Comparison of ENCODE assay signal across 1 cellular context in the genomic region with DNA sequence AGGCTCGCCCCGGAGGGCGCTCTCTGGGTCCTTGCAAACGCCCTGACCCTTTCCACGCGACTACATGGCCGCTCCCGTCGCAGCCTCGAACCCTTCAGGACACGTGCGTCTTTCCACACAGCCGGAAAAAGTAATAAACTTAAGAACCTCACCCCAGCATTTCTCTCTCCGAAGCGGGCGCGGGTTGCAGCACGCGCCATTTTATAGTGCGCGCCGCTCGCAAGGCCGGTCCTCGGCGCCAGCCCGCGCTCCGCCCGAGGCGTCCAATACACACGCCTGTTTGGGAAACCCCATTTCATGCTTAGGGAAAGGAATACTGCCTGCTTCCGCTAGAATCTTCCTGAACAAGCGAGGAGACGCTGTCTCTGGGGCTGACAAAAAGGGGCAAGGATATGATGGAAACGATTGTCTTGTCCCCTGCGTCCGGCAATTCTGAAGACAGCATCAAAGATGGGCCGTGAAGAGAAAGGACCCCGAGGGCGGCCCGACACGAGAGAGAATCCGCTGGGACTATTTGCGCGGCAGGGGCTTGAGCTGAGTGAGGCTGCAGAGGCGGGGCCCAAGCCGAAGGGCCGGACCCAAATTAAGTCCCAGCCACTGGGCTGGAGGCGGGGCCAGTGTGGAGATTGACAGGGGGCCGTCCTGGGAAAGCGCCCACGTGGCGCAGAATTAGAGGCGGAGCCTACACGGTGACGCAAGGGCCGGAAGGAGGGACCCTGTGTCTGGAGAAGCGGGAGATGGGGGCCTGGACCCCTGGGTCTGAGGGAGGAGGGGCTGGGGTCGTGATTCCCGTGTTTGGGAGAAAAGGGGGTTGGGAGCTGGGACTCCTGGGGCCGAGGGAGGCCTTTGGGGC.
TF ChIP-seq lines count a peak whose summit lies in the region.

No MANE protein-coding gene starts in this region.

TF ChIP-seq in GM23338, 12 proteins besides CTCF, POLR2A, EP300 and RAD21 (continued from another document):
- TF ChIP-seq, protein P1, sequence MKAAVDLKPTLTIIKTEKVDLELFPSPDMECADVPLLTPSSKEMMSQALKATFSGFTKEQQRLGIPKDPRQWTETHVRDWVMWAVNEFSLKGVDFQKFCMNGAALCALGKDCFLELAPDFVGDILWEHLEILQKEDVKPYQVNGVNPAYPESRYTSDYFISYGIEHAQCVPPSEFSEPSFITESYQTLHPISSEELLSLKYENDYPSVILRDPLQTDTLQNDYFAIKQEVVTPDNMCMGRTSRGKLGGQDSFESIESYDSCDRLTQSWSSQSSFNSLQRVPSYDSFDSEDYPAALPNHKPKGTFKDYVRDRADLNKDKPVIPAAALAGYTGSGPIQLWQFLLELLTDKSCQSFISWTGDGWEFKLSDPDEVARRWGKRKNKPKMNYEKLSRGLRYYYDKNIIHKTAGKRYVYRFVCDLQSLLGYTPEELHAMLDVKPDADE (IDR thresholded peaks at IDR 0.05) = peak; percentile 54
- TF ChIP-seq CREB1 (CRISPR knock-in tag; IDR thresholded peaks at IDR 0.05; ENCODE audit: low read depth) (peak; percentile 78), STAT1 (IDR thresholded peaks at IDR 0.05; ENCODE audit: unreplicated experiment) (no peak)
